27 cellular contexts compared by ENCODE assay signal in the genomic region with DNA sequence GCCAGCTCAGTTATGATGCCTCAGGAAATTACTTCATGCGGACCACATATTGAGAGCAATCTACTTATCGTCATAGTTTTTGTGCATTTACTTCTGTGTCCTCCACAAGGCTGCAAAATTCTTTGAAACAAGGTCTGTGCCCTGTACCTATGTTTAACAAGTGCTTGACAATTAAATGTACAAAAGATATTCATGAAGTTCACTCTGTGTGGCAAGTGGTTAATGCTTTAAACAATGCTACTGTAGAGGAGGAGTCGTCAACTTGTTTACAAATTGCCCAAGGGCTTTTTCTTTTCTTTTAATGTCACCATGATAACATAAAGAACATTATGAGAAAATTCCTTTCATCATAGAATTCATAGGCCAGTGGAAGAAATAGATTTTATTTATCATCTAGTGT.
"Had no signal": no experiment of that assay in that cellular context is flagged by ENCODE, and none has a peak within 500 bp of the region (broad histone marks: within the 10 kb centered on the region; RNA-seq: fewer than 3 reads in every experiment).

No MANE protein-coding gene starts in this region.

- H3K4me1 Mint-ChIP-seq: activated T-helper 17 cell treated with anti-CD3 and anti-CD28 coated beads, Interleukin-2, amount 50 U/mL, for 72 hours; central memory CD8-positive, alpha-beta T cell had no signal

- H3K36me3 Mint-ChIP-seq: activated naive CD8-positive, alpha-beta T cell had no signal

- H3K9me3 ChIP-seq: esophagus muscularis mucosa, gastroesophageal sphincter had no signal

- H3K4me1 ChIP-seq: esophagus muscularis mucosa, foreskin keratinocyte, gastroesophageal sphincter, heart right ventricle had no signal

- H3K27ac ChIP-seq: brain microvascular endothelial cell, coronary artery, esophagus muscularis mucosa, foreskin keratinocyte, gastroesophageal sphincter, heart right ventricle had no signal

- ATAC-seq: activated CD8-positive, alpha-beta T cell treated with anti-CD3 and anti-CD28 coated beads for 36 hours; activated T-cell treated with anti-CD3 and anti-CD28 coated beads, Interleukin-2, amount 50 U/mL, for 4 hours; activated T-helper 17 cell treated with anti-CD3 and anti-CD28 coated beads, Interleukin-2, amount 50 U/mL, for 72 hours; effector memory CD8-positive, alpha-beta T cell; foreskin keratinocyte; gastroesophageal sphincter; heart right ventricle had no signal

- H3K4me3 Mint-ChIP-seq: activated CD8-positive, alpha-beta T cell treated with anti-CD3 and anti-CD28 coated beads for 36 hours; activated naive CD8-positive, alpha-beta T cell; activated T-cell treated with anti-CD3 and anti-CD28 coated beads, Interleukin-2, amount 50 U/mL, for 4 hours; activated T-helper 17 cell treated with anti-CD3 and anti-CD28 coated beads, Interleukin-2, amount 50 U/mL, for 72 hours; central memory CD8-positive, alpha-beta T cell; dendritic cell treated with granulocyte-macrophage colony-stimulating factor and Interleukin-4, amounts not matched to agents 40 ng/mL and 50 ng/mL, for 4 days; effector memory CD8-positive, alpha-beta T cell had no signal

- H3K36me3 ChIP-seq: brain microvascular endothelial cell, esophagus muscularis mucosa, gastroesophageal sphincter, heart right ventricle had no signal

- H3K27me3 ChIP-seq: brain microvascular endothelial cell, esophagus muscularis mucosa, foreskin keratinocyte, gastroesophageal sphincter, heart right ventricle had no signal

- H3K27me3 Mint-ChIP-seq: activated CD8-positive, alpha-beta T cell treated with anti-CD3 and anti-CD28 coated beads for 36 hours; activated naive CD8-positive, alpha-beta T cell; activated T-helper 17 cell treated with anti-CD3 and anti-CD28 coated beads, Interleukin-2, amount 50 U/mL, for 72 hours; central memory CD8-positive, alpha-beta T cell; dendritic cell treated with granulocyte-macrophage colony-stimulating factor and Interleukin-4, amounts not matched to agents 40 ng/mL and 50 ng/mL, for 4 days; effector memory CD8-positive, alpha-beta T cell had no signal

- DNase-seq: activated CD4-positive, alpha-beta T cell treated with anti-CD3 and anti-CD28 coated beads for 1 hour; activated CD4-positive, alpha-beta T cell treated with anti-CD3 and anti-CD28 coated beads for 48 hours; activated CD4-positive, alpha-beta T cell treated with anti-CD3 and anti-CD28 coated beads, Interleukin-2, amount 50 U/mL, for 1 hour; activated CD4-positive, alpha-beta T cell treated with anti-CD3 and anti-CD28 coated beads, Interleukin-2, amount 50 U/mL, for 48 hours; activated CD8-positive, alpha-beta memory T cell treated with anti-CD3 and anti-CD28 coated beads for 24 hours; activated CD8-positive, alpha-beta T cell treated with anti-CD3 and anti-CD28 coated beads for 36 hours; activated effector memory CD4-positive, alpha-beta T cell treated with Interleukin-2 at 50 U/mL for 16 hours; activated gamma-delta T cell treated with Interleukin-2 at 50 U/mL for 16 hours; activated naive CD4-positive, alpha-beta T cell treated with anti-CD3 and anti-CD28 coated beads, Interleukin-2, amount 50 U/mL, for 16 hours; activated naive CD4-positive, alpha-beta T cell treated with Interleukin-2 at 50 U/mL for 16 hours; activated T-cell treated with anti-CD3 and anti-CD28 coated beads, Interleukin-2, amount 50 U/mL, for 4 hours; amniotic stem cell; anterior cingulate cortex; brain microvascular endothelial cell; effector CD4-positive, alpha-beta T cell; effector memory CD8-positive, alpha-beta T cell; erythroblast; foreskin keratinocyte; heart right ventricle; T-helper 2 cell had no signal

- H3K27ac Mint-ChIP-seq: activated CD8-positive, alpha-beta T cell treated with anti-CD3 and anti-CD28 coated beads for 36 hours; activated naive CD8-positive, alpha-beta T cell; activated T-helper 17 cell treated with anti-CD3 and anti-CD28 coated beads, Interleukin-2, amount 50 U/mL, for 72 hours; dendritic cell treated with granulocyte-macrophage colony-stimulating factor and Interleukin-4, amounts not matched to agents 40 ng/mL and 50 ng/mL, for 4 days; effector memory CD8-positive, alpha-beta T cell had no signal

- H3K4me3 ChIP-seq: coronary artery, esophagus muscularis mucosa, gastroesophageal sphincter, heart right ventricle had no signal
